ENCODE assay signal across 8 cellular contexts in the genomic region with DNA sequence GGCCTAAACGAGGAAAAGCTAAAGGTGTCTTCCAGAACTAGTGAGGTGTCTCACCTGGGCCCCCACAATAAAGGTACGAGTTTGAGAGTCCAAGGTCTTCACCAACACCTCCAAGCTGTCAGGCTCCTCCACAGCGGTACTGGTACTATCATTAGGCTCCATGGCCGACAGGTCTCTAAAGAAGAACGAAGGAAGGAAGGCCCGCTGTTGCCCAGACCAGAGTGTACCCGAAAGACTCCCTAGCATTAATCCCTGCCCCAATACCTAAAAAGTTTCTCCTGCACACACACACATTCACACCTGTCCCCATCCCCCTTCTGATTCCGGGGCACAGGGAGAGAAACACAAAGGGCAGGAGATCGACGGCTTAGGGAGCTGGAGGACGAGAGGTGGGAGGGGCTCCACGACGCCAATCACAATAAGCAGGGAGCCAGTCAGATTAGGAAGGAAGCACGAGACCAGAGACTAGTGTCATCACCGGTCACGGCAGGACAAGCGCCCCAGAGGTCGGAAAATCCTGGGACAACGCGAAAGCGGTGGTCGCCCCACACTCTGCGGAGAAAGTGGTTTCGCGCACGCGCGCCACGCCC. TPM values are rescaled to one million over a fixed set of nuclear protein-coding genes. Genes with fewer than 3 reads are reported as not detected.
DNase-seq lines count a peak whose midpoint lies in the region; ATAC-seq and TF ChIP-seq lines count a peak whose summit lies in the region.

No MANE protein-coding gene starts in this region.

- no peak for TF ChIP-seq CTCF in heart right ventricle (IDR thresholded peaks at IDR 0.05)

- no peak overlapping the region for H3K23ac ChIP-seq in trophoblast cell (ENCODE audit: low read length)

- peak overlapping the region; percentile 83 for H2BK120ac ChIP-seq in trophoblast cell (ENCODE audit: insufficient read depth, low read length, poor library complexity)

- peak overlapping the region; percentile 87 for H3K18ac ChIP-seq in trophoblast cell (ENCODE audit: low read length)

- peaks cover 31% of the 10 kb centered on the region for H3K36me3 ChIP-seq in CD4-positive, alpha-beta memory T cell (ENCODE audit: insufficient read depth, low read length)
- H3K36me3 ChIP-seq in heart right ventricle, result peaks cover 0 to 65% (median 34%) of the 10 kb centered on the region in 9 donors
- peaks cover 24 to 34% of the 10 kb centered on the region in 2 experiments for H3K36me3 ChIP-seq in trophoblast cell (ENCODE audit: control insufficient read depth in 1 of 2, insufficient read depth in 2 of 2, low read length in 2 of 2)

- peak overlapping the region; percentile 88 for H4K12ac ChIP-seq in trophoblast cell (ENCODE audit: low read depth, low read length)

- peak overlapping the region; percentile 92 for H2BK5ac ChIP-seq in trophoblast cell (ENCODE audit: low read depth, low read length, poor library complexity)

- H3K79me2 ChIP-seq in trophoblast cell (ENCODE audit: control insufficient read depth, insufficient read depth, low read length, poor library complexity), result peaks cover 7% of the 10 kb centered on the region

- H2AFZ ChIP-seq in trophoblast cell (ENCODE audit: insufficient read depth, low read length, poor library complexity), result peak overlapping the region; percentile 30

- H3K4me3 ChIP-seq in CD4-positive, alpha-beta memory T cell (ENCODE audit: low read length in 2 of 2), result peak overlapping the region; percentile 85 to 92
- peak overlapping the region; percentile 51 to 93 (median 76) for H3K4me3 ChIP-seq in heart right ventricle
- peak overlapping the region; percentile 90 for H3K4me3 ChIP-seq in trophoblast cell (ENCODE audit: low read depth, low read length)

- peak overlapping the region; percentile 86 for H3K9ac ChIP-seq in trophoblast cell (ENCODE audit: low read length)

- peaks cover 21% of the 10 kb centered on the region for H3K4me1 ChIP-seq in CD4-positive, alpha-beta memory T cell (ENCODE audit: insufficient read depth, low read length)
- H3K4me1 ChIP-seq in heart right ventricle, result peaks cover 0 to 37% (median 28%) of the 10 kb centered on the region in 9 donors
- H3K4me1 ChIP-seq in trophoblast cell (ENCODE audit: control insufficient read depth in 1 of 2, insufficient read depth in 2 of 2, low read length in 2 of 2), result peaks cover 6 to 9% of the 10 kb centered on the region in 2 experiments

- no peaks in the 10 kb centered on the region for H3K27me3 ChIP-seq in CD4-positive, alpha-beta memory T cell (ENCODE audit: insufficient read depth, low read length)
- no peaks in the 10 kb centered on the region for H3K27me3 ChIP-seq in heart right ventricle
- H3K27me3 ChIP-seq in trophoblast cell (ENCODE audit: insufficient read depth, low read length), result no peaks in the 10 kb centered on the region

- peak overlapping the region; percentile 69 for H3K4me2 ChIP-seq in trophoblast cell (ENCODE audit: low read length)

- peaks cover 0 to 13% (median 0%) of the 10 kb centered on the region in 8 donors for H3K9me3 Mint-ChIP-seq in CD4-positive, alpha-beta memory T cell
- H3K9me3 Mint-ChIP-seq in activated naive CD8-positive, alpha-beta T cell treated with anti-CD3 and anti-CD28 coated beads, Interleukin-2, amount 50 U/mL, for 24 hours, result no peaks in the 10 kb centered on the region

- H3K4me3 Mint-ChIP-seq in CD4-positive, alpha-beta memory T cell, result peak overlapping the region; percentile 96 to 100 (median 98)
- peak overlapping the region; percentile 91 for H3K4me3 Mint-ChIP-seq in activated naive CD8-positive, alpha-beta T cell treated with anti-CD3 and anti-CD28 coated beads, Interleukin-2, amount 50 U/mL, for 24 hours

- POLR2A ChIA-PET in CD4-positive, alpha-beta memory T cell (lab: Charles Lee; ENCODE audit: partially characterized antibody), result interaction anchor here (0.7 to 7.2 kb wide), 54 partner anchors 8 to 1666 kb away, joined by 3 to 269 read pairs (median 7); a partner anchor contains a TSS

- H3K79me1 ChIP-seq in trophoblast cell (ENCODE audit: low read length), result peaks cover 17% of the 10 kb centered on the region

- peak overlapping the region; percentile 92 for H4K91ac ChIP-seq in trophoblast cell (ENCODE audit: low read depth, low read length)

- no peak for DNase-seq in CD4-positive, alpha-beta memory T cell
- DNase-seq in NCI-H446 (lab: John Stamatoyannopoulos, UW) (peak; percentile 64 to 71), heart right ventricle (peak in 1 of 2 donors; percentile 84), trophoblast cell (peak; percentile 74 to 82)
- no peak for DNase-seq in activated naive CD8-positive, alpha-beta T cell treated with anti-CD3 and anti-CD28 coated beads, Interleukin-2, amount 50 U/mL, for 24 hours
- DNase-seq in stimulated activated naive CD4-positive, alpha-beta T cell (lab: John Stamatoyannopoulos, UW), result no peak

- intact Hi-C loops in CD4-positive, alpha-beta memory T cell (cut with micrococcal nuclease), result loop anchor here (1.0 to 10.0 kb wide), 11 partner anchors 9 to 1193 kb away; a partner anchor contains a TSS
- intact Hi-C loops in heart right ventricle (cut with DNase I), result loop anchor here in 2 of 10 donors (1.0 to 2.0 kb wide), 2 partner anchors 31 kb away; a partner anchor contains a TSS

- H3K9me3 ChIP-seq in CD4-positive, alpha-beta memory T cell (ENCODE audit: control insufficient read depth in 1 of 2, low read length in 2 of 2), result no peaks in the 10 kb centered on the region
- H3K9me3 ChIP-seq in heart right ventricle, result no peaks in the 10 kb centered on the region
- H3K9me3 ChIP-seq in trophoblast cell (ENCODE audit: insufficient read depth, low read depth, low read length), result no peaks in the 10 kb centered on the region

- peak overlapping the region; percentile 96 for H4K8ac ChIP-seq in trophoblast cell (ENCODE audit: low read depth, low read length)

- H3K4me1 Mint-ChIP-seq in CD4-positive, alpha-beta memory T cell, result peaks cover 27 to 58% (median 38%) of the 10 kb centered on the region in 4 donors
- peaks cover 51% of the 10 kb centered on the region for H3K4me1 Mint-ChIP-seq in activated naive CD8-positive, alpha-beta T cell treated with anti-CD3 and anti-CD28 coated beads, Interleukin-2, amount 50 U/mL, for 24 hours

- H2AK5ac ChIP-seq in trophoblast cell (ENCODE audit: low read length), result peak overlapping the region; percentile 76

- no peak overlapping the region for H2BK12ac ChIP-seq in trophoblast cell (ENCODE audit: low read length)

- peak overlapping the region; percentile 93 for H3K27ac ChIP-seq in CD4-positive, alpha-beta memory T cell (ENCODE audit: low read depth, low read length)
- H3K27ac ChIP-seq in heart right ventricle (peak overlapping the region; percentile 85 to 100 (median 98)), trophoblast cell (ENCODE audit: low read depth, low read length) (peak overlapping the region; percentile 93)

- no peaks in the 10 kb centered on the region for H3K27me3 Mint-ChIP-seq in CD4-positive, alpha-beta memory T cell
- no peaks in the 10 kb centered on the region for H3K27me3 Mint-ChIP-seq in activated naive CD8-positive, alpha-beta T cell treated with anti-CD3 and anti-CD28 coated beads, Interleukin-2, amount 50 U/mL, for 24 hours

- peak overlapping the region; percentile 82 for H3K4ac ChIP-seq in trophoblast cell (ENCODE audit: low read depth, low read length)

- ATAC-seq in GM18867 (IDR thresholded peaks at IDR 0.05; ENCODE audit: unreplicated experiment), result peak; percentile 28
- ATAC-seq in HG03060 (IDR thresholded peaks at IDR 0.05; ENCODE audit: low read depth, unreplicated experiment), result peak; percentile 17
- peak; percentile 66 for ATAC-seq in activated naive CD8-positive, alpha-beta T cell treated with anti-CD3 and anti-CD28 coated beads, Interleukin-2, amount 50 U/mL, for 24 hours
- ATAC-seq in heart right ventricle, result peak; percentile 63 to 79 (median 76)

- CTCF ChIA-PET in CD4-positive, alpha-beta memory T cell (lab: Charles Lee; ENCODE audit: partially characterized antibody), result interaction anchor here (1.5 to 4.6 kb wide), 4 partner anchors 13 to 110 kb away, joined by 4 to 28 read pairs (median 6); a partner anchor contains a TSS

- peak overlapping the region; percentile 95 for H3K14ac ChIP-seq in trophoblast cell (ENCODE audit: low read length)

- peaks cover 27 to 57% of the 10 kb centered on the region in 2 donors for H3K36me3 Mint-ChIP-seq in CD4-positive, alpha-beta memory T cell
- H3K36me3 Mint-ChIP-seq in activated naive CD8-positive, alpha-beta T cell treated with anti-CD3 and anti-CD28 coated beads, Interleukin-2, amount 50 U/mL, for 24 hours (ENCODE audit: low read depth), result peaks cover 35% of the 10 kb centered on the region

- H3K27ac Mint-ChIP-seq in CD4-positive, alpha-beta memory T cell, result peak overlapping the region; percentile 99 to 100 (median 100)
- peak overlapping the region; percentile 100 for H3K27ac Mint-ChIP-seq in activated naive CD8-positive, alpha-beta T cell treated with anti-CD3 and anti-CD28 coated beads, Interleukin-2, amount 50 U/mL, for 24 hours

- WGBS in heart right ventricle, 2 donors, result 2% methylated on average over 29 of the region's 29 CpGs
- WGBS in trophoblast cell (ENCODE audit: extremely low coverage, insufficient coverage, insufficient read length), result no CpG with 5 or more reads among the region's 29 CpGs

RNA-seq across cellular contexts. Expression of a gene that starts 0.8 kb away (rescaled TPM):
- total RNA-seq in CD4-positive, alpha-beta memory T cell, result 100 to 1,000 TPM; 296 to 325 TPM
- polyA plus RNA-seq in CD4-positive, alpha-beta memory T cell, result 10 to 100 TPM; 12.0 to 23.1 TPM
- 100 to 1,000 TPM; 262 to 347 (median 300) TPM for total RNA-seq in heart right ventricle
- 100 to 1,000 TPM; 311 to 522 TPM for polyA plus RNA-seq in heart right ventricle
- 204 and 206 TPM in 2 replicates for polyA plus RNA-seq in trophoblast cell (2013)

RNA-seq across cellular contexts. Expression of a gene that starts 4.0 kb away (rescaled TPM):
- total RNA-seq in CD4-positive, alpha-beta memory T cell, result 1 to 10 TPM; 1.3 to 1.5 TPM
- polyA plus RNA-seq in CD4-positive, alpha-beta memory T cell, result 1 to 10 TPM; 4.9 to 5.2 TPM
- total RNA-seq in heart right ventricle, result 1 to 10 TPM; 1.8 to 3.9 (median 2.5) TPM
- 1 to 10 TPM; 3.2 to 7.4 TPM for polyA plus RNA-seq in heart right ventricle
- polyA plus RNA-seq in trophoblast cell (2013), result 1.6 and 1.7 TPM in 2 replicates

RNA-seq across cellular contexts. Expression of a gene that starts 8.9 kb away (rescaled TPM):
- total RNA-seq in CD4-positive, alpha-beta memory T cell, result 10 to 100 TPM; 37.5 to 39.9 TPM
- polyA plus RNA-seq in CD4-positive, alpha-beta memory T cell, result 10 to 100 TPM; 15.8 to 29.7 TPM
- 10 to 100 TPM; 15.9 to 23.3 (median 18.0) TPM for total RNA-seq in heart right ventricle
- polyA plus RNA-seq in heart right ventricle, result 10 to 100 TPM; 18.5 to 22.2 TPM
- 11.8 and 12.0 TPM in 2 replicates for polyA plus RNA-seq in trophoblast cell (2013)

RNA-seq across cellular contexts. Expression of a gene that starts 13.1 kb away (rescaled TPM):
- total RNA-seq in CD4-positive, alpha-beta memory T cell, result 10 to 100 TPM; 25.1 to 25.5 TPM
- 10 to 100 TPM; 16.7 to 19.5 TPM for polyA plus RNA-seq in CD4-positive, alpha-beta memory T cell
- 10 to 100 TPM; 14.5 to 23.8 (median 18.3) TPM for total RNA-seq in heart right ventricle
- polyA plus RNA-seq in heart right ventricle, result 10 to 100 TPM; 15.4 to 17.8 TPM
- 32.0 and 34.1 TPM in 2 replicates for polyA plus RNA-seq in trophoblast cell (2013)

RNA-seq across cellular contexts. Expression of a gene that starts 14.2 kb away (rescaled TPM):
- total RNA-seq in CD4-positive, alpha-beta memory T cell, result 100 to 1,000 TPM; 141 to 148 TPM
- 100 to 1,000 TPM; 183 to 232 TPM for polyA plus RNA-seq in CD4-positive, alpha-beta memory T cell
- 100 to 1,000 TPM; 101 to 153 (median 115) TPM for total RNA-seq in heart right ventricle
- 100 to 1,000 TPM; 109 to 199 TPM for polyA plus RNA-seq in heart right ventricle
- polyA plus RNA-seq in trophoblast cell (2013), result 297 and 298 TPM in 2 replicates

Comparison
In these comparisons a context has a peak if more than half of its experiments do, and no peak if none do; other contexts are left out.
1. DNase-seq: peak in NCI-H446 (2 of 2) and trophoblast cell (2 of 2); none in CD4-positive, alpha-beta memory T cell (0 of 5), activated naive CD8-positive, alpha-beta T cell treated with anti-CD3 and anti-CD28 coated beads, Interleukin-2, amount 50 U/mL, for 24 hours (single experiment) and stimulated activated naive CD4-positive, alpha-beta T cell (0 of 6).
2. ATAC-seq: peak in every context shown above with its lines; median percentile 76 in heart right ventricle; 66 in activated naive CD8-positive, alpha-beta T cell treated with anti-CD3 and anti-CD28 coated beads, Interleukin-2, amount 50 U/mL, for 24 hours; 28 in GM18867; 17 in HG03060.
3. Peak in every context shown above with its lines, with median percentiles within 50 percentile points of each other: H3K27ac ChIP-seq and H3K4me3 ChIP-seq.